ENCODE assay signal across 16 cellular contexts in the genomic region with DNA sequence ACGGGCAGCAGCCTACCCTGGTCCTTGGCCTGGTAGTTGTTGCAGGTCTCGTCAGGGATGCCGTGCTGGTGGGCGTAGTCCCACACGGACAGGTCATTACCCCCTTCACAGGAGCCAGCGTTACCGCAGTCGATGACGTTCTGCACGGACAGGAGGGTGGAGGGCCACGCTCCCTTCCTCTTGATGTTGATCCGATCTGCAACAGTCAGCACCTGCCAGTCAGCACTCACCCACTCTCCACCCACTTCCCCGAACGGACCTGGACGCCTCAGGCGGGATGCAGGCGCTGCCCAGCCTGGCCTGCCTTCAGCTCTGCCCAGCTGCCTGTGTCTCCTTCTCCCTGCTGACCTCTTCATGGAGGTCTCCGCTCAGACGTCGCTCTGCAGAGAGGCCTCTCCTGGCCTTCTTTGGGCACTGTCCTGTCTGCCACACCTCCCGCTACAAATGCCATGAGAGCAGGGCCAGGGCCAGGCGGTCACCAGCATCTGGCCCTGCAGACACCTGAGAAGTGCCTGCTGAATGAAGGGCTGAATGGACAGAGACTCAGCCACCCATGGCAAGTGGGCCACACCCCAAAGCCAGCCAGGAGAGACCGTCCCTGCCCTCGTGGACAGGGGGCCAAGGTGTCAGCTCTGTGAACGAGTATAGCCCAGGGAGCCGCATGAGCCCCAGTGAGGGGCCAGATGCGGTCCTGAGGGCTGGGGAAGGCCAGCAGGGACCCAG. TPM values are rescaled to one million over a fixed set of nuclear protein-coding genes. Genes with fewer than 3 reads are reported as not detected.
"Had no signal": no experiment of that assay in that cellular context is flagged by ENCODE, and none has a peak within 500 bp of the region (broad histone marks: within the 10 kb centered on the region; RNA-seq: fewer than 3 reads in every experiment).

No MANE protein-coding gene starts in this region.

- H3K27me3 ChIP-seq: ovary, sigmoid colon, spleen had no signal

- H3K27ac ChIP-seq: lower lobe of right lung, ovary, sigmoid colon had no signal

- H3K4me3 ChIP-seq: lower lobe of right lung, ovary, sigmoid colon had no signal

- H3K9me3 ChIP-seq: lower lobe of right lung, ovary, sigmoid colon, spleen had no signal

- DNase-seq: activated CD4-positive, alpha-beta T cell treated with anti-CD3 and anti-CD28 coated beads for 36 hours; activated CD8-positive, alpha-beta T cell treated with anti-CD3 and anti-CD28 coated beads for 36 hours; activated gamma-delta T cell treated with Interleukin-2 at 50 U/mL for 16 hours; activated naive CD8-positive, alpha-beta T cell treated with anti-CD3 and anti-CD28 coated beads, Interleukin-2, amount 10 ng/mL, durations not matched to agents 7 days and 5 days; activated T-cell treated with anti-CD3 and anti-CD28 coated beads, Interleukin-2, amount 50 U/mL, for 4 hours; cortex of kidney; effector memory CD4-positive, alpha-beta T cell; foreskin fibroblast; lower lobe of right lung; ovary; sigmoid colon; spleen; T-helper 2 cell had no signal

- ATAC-seq: activated CD4-positive, alpha-beta T cell treated with anti-CD3 and anti-CD28 coated beads for 36 hours; activated CD8-positive, alpha-beta T cell treated with anti-CD3 and anti-CD28 coated beads for 36 hours; activated T-cell treated with anti-CD3 and anti-CD28 coated beads, Interleukin-2, amount 50 U/mL, for 4 hours; lower lobe of right lung had no signal

- H3K36me3 ChIP-seq: ovary had no signal

RNA-seq across cellular contexts. Expression of a gene that starts 17.6 kb away (rescaled TPM):
- total RNA-seq: activated CD4-positive, alpha-beta T cell treated with anti-CD3 and anti-CD28 coated beads for 36 hours; activated CD8-positive, alpha-beta T cell treated with anti-CD3 and anti-CD28 coated beads for 36 hours; activated naive CD8-positive, alpha-beta T cell treated with anti-CD3 and anti-CD28 coated beads, Interleukin-2, amount 10 ng/mL, durations not matched to agents 7 days and 5 days; activated T-cell treated with anti-CD3 and anti-CD28 coated beads, Interleukin-2, amount 50 U/mL, for 4 hours; myocyte; neural crest cell; ureter had no signal
